In the genomic region with DNA sequence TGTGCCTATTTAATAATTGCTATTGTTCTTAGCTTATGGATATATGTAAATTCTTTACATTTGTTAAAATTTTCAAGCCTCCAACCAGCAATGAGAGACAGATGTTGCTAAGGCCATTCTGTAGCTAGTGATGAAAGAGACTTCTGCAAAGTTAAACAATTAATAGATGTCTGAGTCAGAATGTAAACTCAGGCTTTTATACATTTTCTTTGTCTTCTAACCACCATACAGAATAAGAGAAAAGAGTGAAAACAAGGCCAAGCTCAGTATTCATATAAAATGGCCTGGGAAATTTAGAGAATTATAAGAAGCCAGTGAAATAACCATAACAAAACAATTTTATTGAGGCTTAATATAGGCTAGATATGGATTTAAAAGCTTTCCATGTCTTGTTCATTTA, we compare ENCODE assay signal across 30 cellular contexts.
DNase-seq lines count a peak whose midpoint lies in the region; TF ChIP-seq lines count a peak whose summit lies in the region.
"Had no signal": no experiment of that assay in that cellular context is flagged by ENCODE, and none has a peak within 500 bp of the region (broad histone marks: within the 10 kb centered on the region; RNA-seq: fewer than 3 reads in every experiment).

No MANE protein-coding gene starts in this region.

- H3K4me3 ChIP-seq in HAP-1 (no peak overlapping the region), adrenal gland (no peak overlapping the region)
- H3K4me3 ChIP-seq: A549; BLaER1; BLaER1 treated with 17β-estradiol and CSF1 and Interleukin-3, amounts not matched to agents 10 nM and 100 nM had no signal

- no peak for TF ChIP-seq POLR2A in adrenal gland (IDR thresholded peaks at IDR 0.05)

- TF ChIP-seq CTCF in adrenal gland (IDR thresholded peaks at IDR 0.05), result no peak

- H3K4me1 ChIP-seq in HAP-1 (peaks cover 30% of the 10 kb centered on the region), adrenal gland (replicated peaks in 1 of 2) (no peaks in the 10 kb centered on the region)
- H3K4me1 ChIP-seq: A549; BE2C; BLaER1; BLaER1 treated with 17β-estradiol and CSF1 and Interleukin-3, amounts not matched to agents 10 nM and 100 nM; Caco-2 had no signal

- H3K27ac ChIP-seq in adrenal gland, result no peak overlapping the region
- H3K27ac ChIP-seq: 22Rv1; A549; BLaER1; BLaER1 treated with 17β-estradiol and CSF1 and Interleukin-3, amounts not matched to agents 10 nM and 100 nM; C4-2B had no signal

- H3K36me3 ChIP-seq in HAP-1 (replicated peaks) (no peaks in the 10 kb centered on the region), adrenal gland (replicated peaks in 1 of 2) (no peaks in the 10 kb centered on the region)
- H3K36me3 ChIP-seq: BE2C; BLaER1; BLaER1 treated with 17β-estradiol and CSF1 and Interleukin-3, amounts not matched to agents 10 nM and 100 nM had no signal

- intact Hi-C loops in adrenal gland (cut with DNase I), result no loop called here

- H3K27me3 ChIP-seq in HAP-1 (ENCODE audit: low read depth) (no peaks in the 10 kb centered on the region), adrenal gland (no peaks in the 10 kb centered on the region)
- H3K27me3 ChIP-seq: BE2C; BLaER1; BLaER1 treated with 17β-estradiol and CSF1 and Interleukin-3, amounts not matched to agents 10 nM and 100 nM had no signal

- DNase-seq in DMS53 (lab: John Stamatoyannopoulos, UW), result peak; percentile 50
- DNase-seq in DMS53 treated with DMSO at 0.1 percent for 48 hours (lab: John Stamatoyannopoulos, UW; ENCODE audit: unreplicated experiment), result no peak
- DNase-seq in HAP-1 (ENCODE audit: low spot score in 2 of 2), result peak; percentile 16 to 97
- DNase-seq in NCI-H69 (lab: John Stamatoyannopoulos, UW), result peak; percentile 11
- no peak for DNase-seq in adrenal gland
- no peak for DNase-seq in activated naive CD4-positive, alpha-beta T cell (lab: John Stamatoyannopoulos, UW)
- DNase-seq: 8988T; ACHN; AML-193; BE2C; C1 segment of cervical spinal cord; Caco-2; Calu3; CD4-positive, alpha-beta memory T cell; CD4-positive, alpha-beta T cell; CD4-positive, CD25-positive, alpha-beta regulatory T cell; CD8-positive, alpha-beta memory T cell; CD8-positive, alpha-beta T cell; COR-L47; DMS 273 treated with DMSO at 0.1 percent for 48 hours; DMS153; DMS79; DMS79 treated with DMSO at 0.1 percent for 48 hours; DND-41; EL had no signal

- H3K9me3 ChIP-seq in HAP-1 (no peaks in the 10 kb centered on the region; the same call in 1 of the 2 replicates), adrenal gland (replicated peaks in 1 of 3) (no peaks in the 10 kb centered on the region)
- H3K9me3 ChIP-seq: A549; BE2C; BLaER1; BLaER1 treated with 17β-estradiol and CSF1 and Interleukin-3, amounts not matched to agents 10 nM and 100 nM; Caco-2 had no signal

- in situ Hi-C loops in HAP-1 (cut with MboI; ENCODE audit: low sequenced_read_pairs), result no loop called here

Comparison
In these comparisons a context has a peak if more than half of its experiments do, and no peak if none do; other contexts are left out.
1. DNase-seq: peak in DMS53 (single experiment), HAP-1 (2 of 2) and NCI-H69 (single experiment); none in DMS53 treated with DMSO at 0.1 percent for 48 hours (single experiment), adrenal gland (0 of 7) and activated naive CD4-positive, alpha-beta T cell (0 of 4).